In the genomic region with DNA sequence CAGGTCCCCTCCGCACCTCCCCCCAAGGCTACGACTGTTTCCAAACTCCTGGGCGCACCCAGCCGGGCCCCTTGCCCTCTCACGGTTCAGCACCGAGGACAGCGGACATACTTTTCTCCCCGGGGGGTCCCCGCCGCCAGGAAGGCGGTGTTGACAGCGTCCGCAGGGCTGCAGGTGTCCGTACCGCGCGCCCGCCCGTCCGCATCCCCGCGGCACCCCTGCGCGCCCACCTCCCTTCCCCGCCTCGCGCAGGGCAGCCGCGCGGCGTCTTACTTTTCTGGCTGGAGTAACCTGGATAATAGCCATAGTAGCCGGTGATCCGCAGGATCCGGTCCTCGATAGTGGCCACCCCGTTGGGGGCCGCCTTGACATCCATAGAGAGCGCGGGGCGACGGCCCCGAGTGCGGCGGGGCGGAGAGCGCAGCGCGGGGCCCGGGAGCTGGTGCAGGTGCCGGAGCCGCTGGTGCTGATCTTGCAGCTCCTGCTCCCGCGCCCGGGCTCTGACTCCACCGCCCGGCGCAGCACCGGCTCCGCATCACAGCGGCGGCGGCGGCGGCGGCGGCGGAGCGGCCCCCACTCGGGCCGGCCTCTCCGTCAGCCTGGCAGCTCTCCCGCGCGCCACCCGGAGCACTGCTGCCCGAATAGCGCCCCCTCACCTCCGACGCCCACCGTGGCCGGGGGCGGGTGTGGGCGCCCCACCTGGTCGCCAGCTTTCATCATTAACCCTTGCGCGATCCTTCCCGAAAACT, we compare ENCODE assay signal across 11 cellular contexts. TPM values are rescaled to one million over a fixed set of nuclear protein-coding genes. Genes with fewer than 3 reads are reported as not detected.
A peak's percentile ranks its signal among the peaks of the same experiment; 100 is the strongest.
DNase-seq lines count a peak whose midpoint lies in the region; ATAC-seq and TF ChIP-seq lines count a peak whose summit lies in the region.
"Had no signal": no experiment of that assay in that cellular context is flagged by ENCODE, and none has a peak within 500 bp of the region (broad histone marks: within the 10 kb centered on the region; RNA-seq: fewer than 3 reads in every experiment).

A gene (minus strand): TSS at position 643 of the 749 bp plus-strand sequence.

- H3K27ac ChIP-seq in WERI-Rb-1 (no peak within 1 kb of the TSS), testis (no peak within 1 kb of the TSS)
- H3K27ac ChIP-seq: BLaER1 treated with 17β-estradiol and CSF1 and Interleukin-3, amounts not matched to agents 10 nM and 100 nM had no signal

- no peaks in the 10 kb centered on the region for H3K4me1 Mint-ChIP-seq in naive thymus-derived CD8-positive, alpha-beta T cell

- H3K27me3 ChIP-seq in WERI-Rb-1 (ENCODE audit: insufficient read depth, low read depth, severe bottlenecking), result peaks cover 21% of the 10 kb centered on the region
- no peaks in the 10 kb centered on the region for H3K27me3 ChIP-seq in testis
- H3K27me3 ChIP-seq: BLaER1 treated with 17β-estradiol and CSF1 and Interleukin-3, amounts not matched to agents 10 nM and 100 nM had no signal

- WGBS in testis, 2 donors, result 2% methylated on average over 71 of the region's 87 CpGs; no CpG with 5 or more reads in 1 of the 2 donors

- intact Hi-C loops in testis (cut with DNase I; ENCODE audit: low total_unique reads), result no loop called here

- peaks cover 0 to 3% (median 0%) of the 10 kb centered on the region in 9 donors for H3K9me3 Mint-ChIP-seq in naive thymus-derived CD8-positive, alpha-beta T cell
- H3K9me3 Mint-ChIP-seq in activated naive CD4-positive, alpha-beta T cell treated with anti-CD3 and anti-CD28 coated beads, Interleukin-2, amount 50 U/mL, for 72 hours, result no peaks in the 10 kb centered on the region
- H3K9me3 Mint-ChIP-seq: stimulated activated naive CD8-positive, alpha-beta T cell treated with anti-CD3 and anti-CD28 coated beads, Interleukin-15, Interleukin-2, amounts not matched to agents 100 ng/mL and 50 ng/mL, for 24 hours had no signal

- no peak for TF ChIP-seq CTCF in WERI-Rb-1 (IDR thresholded peaks at IDR 0.05; ENCODE audit: low read depth, low read length)
- TF ChIP-seq CTCF in testis (IDR thresholded peaks at IDR 0.05), result no peak

- peak within 1 kb of the TSS in 1 of 10 donors; percentile 18 for H3K27ac Mint-ChIP-seq in naive thymus-derived CD8-positive, alpha-beta T cell
- no peak within 1 kb of the TSS for H3K27ac Mint-ChIP-seq in activated naive CD4-positive, alpha-beta T cell treated with anti-CD3 and anti-CD28 coated beads, Interleukin-2, amount 50 U/mL, for 72 hours
- H3K27ac Mint-ChIP-seq: activated naive CD8-positive, alpha-beta T cell; stimulated activated naive CD8-positive, alpha-beta T cell treated with anti-CD3 and anti-CD28 coated beads, Interleukin-15, Interleukin-2, amounts not matched to agents 100 ng/mL and 50 ng/mL, for 24 hours had no signal

- peaks cover 20 to 40% (median 32%) of the 10 kb centered on the region in 5 donors for H3K27me3 Mint-ChIP-seq in naive thymus-derived CD8-positive, alpha-beta T cell

- peak within 1 kb of the TSS; percentile 72 for H3K4me3 ChIP-seq in WERI-Rb-1 (ENCODE audit: low read depth, low read length)
- H3K4me3 ChIP-seq in iPS-18c (ENCODE audit: insufficient read depth, low read depth, low read length), result peak within 1 kb of the TSS; percentile 62
- peak within 1 kb of the TSS; percentile 36 to 59 for H3K4me3 ChIP-seq in testis
- H3K4me3 ChIP-seq: BLaER1 treated with 17β-estradiol and CSF1 and Interleukin-3, amounts not matched to agents 10 nM and 100 nM had no signal

- no peaks in the 10 kb centered on the region for H3K36me3 Mint-ChIP-seq in naive thymus-derived CD8-positive, alpha-beta T cell
- H3K36me3 Mint-ChIP-seq in activated naive CD4-positive, alpha-beta T cell treated with anti-CD3 and anti-CD28 coated beads, Interleukin-2, amount 50 U/mL, for 72 hours, result no peaks in the 10 kb centered on the region
- H3K36me3 Mint-ChIP-seq: activated naive CD8-positive, alpha-beta T cell had no signal

- H3K9me3 ChIP-seq in WERI-Rb-1 (ENCODE audit: severe bottlenecking) (no peaks in the 10 kb centered on the region), iPS-18c (ENCODE audit: control insufficient read depth, insufficient read depth, low read length) (no peaks in the 10 kb centered on the region), testis (no peaks in the 10 kb centered on the region)

- H3K36me3 ChIP-seq in WERI-Rb-1 (no peaks in the 10 kb centered on the region), testis (ENCODE audit: low read depth, missing control alignments) (no peaks in the 10 kb centered on the region)
- H3K36me3 ChIP-seq: BLaER1 treated with 17β-estradiol and CSF1 and Interleukin-3, amounts not matched to agents 10 nM and 100 nM had no signal

- DNase-seq in NCI-H82 (lab: John Stamatoyannopoulos, UW) (peak; percentile 95), NCI-H82 treated with DMSO at 0.1 percent for 48 hours (lab: John Stamatoyannopoulos, UW; ENCODE audit: unreplicated experiment) (no peak), WERI-Rb-1 (peak; percentile 34), testis (peak; percentile 37), activated gamma-delta T cell treated with Interleukin-2 at 50 U/mL for 16 hours (no peak)
- DNase-seq in naive thymus-derived CD8-positive, alpha-beta T cell, result no peak
- DNase-seq in activated naive CD4-positive, alpha-beta T cell treated with anti-CD3 and anti-CD28 coated beads, Interleukin-2, amount 50 U/mL, for 72 hours (ENCODE audit: low spot score in 2 of 2), result no peak

- no peak for TF ChIP-seq POLR2A in testis (IDR thresholded peaks at IDR 0.05)

- H3K4me1 ChIP-seq in testis, result peaks cover 7% of the 10 kb centered on the region
- H3K4me1 ChIP-seq: BLaER1 treated with 17β-estradiol and CSF1 and Interleukin-3, amounts not matched to agents 10 nM and 100 nM had no signal

- no peak for ATAC-seq in naive thymus-derived CD8-positive, alpha-beta T cell
- no peak for ATAC-seq in activated naive CD4-positive, alpha-beta T cell treated with anti-CD3 and anti-CD28 coated beads, Interleukin-2, amount 50 U/mL, for 72 hours

- H3K4me3 Mint-ChIP-seq in naive thymus-derived CD8-positive, alpha-beta T cell, result no peak within 1 kb of the TSS
- H3K4me3 Mint-ChIP-seq: activated naive CD8-positive, alpha-beta T cell; stimulated activated naive CD8-positive, alpha-beta T cell treated with anti-CD3 and anti-CD28 coated beads, Interleukin-15, Interleukin-2, amounts not matched to agents 100 ng/mL and 50 ng/mL, for 24 hours had no signal

- POLR2A ChIA-PET in naive thymus-derived CD8-positive, alpha-beta T cell (lab: Charles Lee), result no interaction called here

RNA-seq across cellular contexts. Expression of the gene that starts here (rescaled TPM):
- 1 to 10 TPM in 1 of 2 donors, under 1 TPM in 1; 0.50 to 2.3 TPM for total RNA-seq in testis
- 2.8 TPM for polyA plus RNA-seq in testis (ENCODE audit: insufficient read depth, low read depth, low replicate concordance)
- not detected for total RNA-seq in naive thymus-derived CD8-positive, alpha-beta T cell
- polyA plus RNA-seq in naive thymus-derived CD8-positive, alpha-beta T cell, result not detected
- not detected for total RNA-seq in activated naive CD4-positive, alpha-beta T cell treated with anti-CD3 and anti-CD28 coated beads, Interleukin-2, amount 50 U/mL, for 72 hours

Comparison
In these comparisons a context has a peak if more than half of its experiments do, and no peak if none do; other contexts are left out.
1. DNase-seq: peak in NCI-H82 (single experiment), WERI-Rb-1 (single experiment) and testis (single experiment); none in NCI-H82 treated with DMSO at 0.1 percent for 48 hours (single experiment), activated gamma-delta T cell treated with Interleukin-2 at 50 U/mL for 16 hours (single experiment), naive thymus-derived CD8-positive, alpha-beta T cell (0 of 10) and activated naive CD4-positive, alpha-beta T cell treated with anti-CD3 and anti-CD28 coated beads, Interleukin-2, amount 50 U/mL, for 72 hours (0 of 2).
2. Peak in every context shown above with its lines, with median percentiles within 50 percentile points of each other: H3K4me3 ChIP-seq.